11 cellular contexts compared by ENCODE assay signal in the genomic region with DNA sequence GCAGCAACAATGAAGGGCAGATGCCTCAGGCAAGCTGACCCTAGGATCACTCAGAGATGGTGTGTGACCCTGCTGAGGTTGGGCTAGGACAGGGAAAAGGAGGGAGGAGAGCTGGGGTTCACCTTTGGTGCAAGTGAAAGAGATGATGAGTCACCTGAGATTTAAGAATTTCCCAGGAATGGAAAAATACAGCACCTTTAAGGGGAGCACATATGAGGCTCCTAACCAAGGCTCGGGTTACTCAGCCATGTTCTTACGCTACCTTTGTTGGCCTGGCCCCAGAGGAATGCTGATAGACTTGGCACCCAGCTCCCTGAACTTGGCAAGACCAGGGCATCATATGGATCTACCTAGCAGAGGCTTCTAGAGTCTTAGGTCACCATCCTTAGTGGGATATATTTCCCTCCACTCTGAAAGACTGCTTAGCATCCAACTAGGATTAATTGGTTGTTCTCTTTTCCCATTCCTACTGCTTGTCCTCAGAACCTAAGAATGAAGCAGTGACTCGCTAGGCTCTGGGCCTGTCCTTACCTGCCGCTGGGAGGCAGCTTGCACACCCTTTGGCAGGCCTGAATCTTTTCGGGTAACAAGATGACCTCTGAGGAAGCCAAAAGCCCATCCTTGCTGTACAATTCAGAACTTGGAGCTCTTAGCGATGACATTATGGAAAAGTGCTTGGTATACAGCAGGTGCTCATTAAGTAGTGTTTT. TPM values are rescaled to one million over a fixed set of nuclear protein-coding genes. Genes with fewer than 3 reads are reported as not detected.
DNase-seq lines count a peak whose midpoint lies in the region; ATAC-seq and TF ChIP-seq lines count a peak whose summit lies in the region.
"Had no signal": no experiment of that assay in that cellular context is flagged by ENCODE, and none has a peak within 500 bp of the region (broad histone marks: within the 10 kb centered on the region; RNA-seq: fewer than 3 reads in every experiment).

No MANE protein-coding gene starts in this region.

- H3K9me3 ChIP-seq in suprapubic skin (no peaks in the 10 kb centered on the region), neuronal stem cell (replicated peaks in 1 of 2; ENCODE audit: control insufficient read depth in 2 of 2, insufficient read depth in 1 of 2, low read depth in 1 of 2, low read length in 2 of 2) (no peaks in the 10 kb centered on the region)

- no peak overlapping the region for H2AFZ ChIP-seq in neuronal stem cell (ENCODE audit: low read length)

- H4K91ac ChIP-seq in neuronal stem cell (ENCODE audit: low read depth, low read length, poor library complexity): no peak overlapping the region

- no peak overlapping the region for H2BK120ac ChIP-seq in neuronal stem cell (ENCODE audit: low read depth, low read length)

- no peaks in the 10 kb centered on the region for H3K36me3 ChIP-seq in suprapubic skin
- H3K36me3 ChIP-seq in neuronal stem cell (replicated peaks in 1 of 2; ENCODE audit: control insufficient read depth in 2 of 2, insufficient read depth in 2 of 2, low read length in 2 of 2): no peaks in the 10 kb centered on the region

- H2BK12ac ChIP-seq in neuronal stem cell (ENCODE audit: low read length): no peak overlapping the region

- H3K4me3 Mint-ChIP-seq in activated CD8-positive, alpha-beta T cell treated with anti-CD3 and anti-CD28 coated beads for 36 hours: no peak overlapping the region
- H3K4me3 Mint-ChIP-seq in activated CD8-positive, alpha-beta T cell treated with anti-CD3 and anti-CD28 coated beads, Interleukin-2, amount 10 ng/mL, durations not matched to agents 7 days and 5 days: no peak overlapping the region

- TF ChIP-seq CTCF in activated CD8-positive, alpha-beta T cell treated with anti-CD3 and anti-CD28 coated beads for 36 hours (IDR thresholded peaks at IDR 0.05): no peak
- TF ChIP-seq CTCF in RWPE1 (conservative IDR thresholded peaks at IDR 0.05; ENCODE audit: low read depth) (no peak; the same call in 1 of the 2 replicates), suprapubic skin (IDR thresholded peaks at IDR 0.05) (no peak)

- H3K4me3 ChIP-seq in suprapubic skin (no peak overlapping the region), neuronal stem cell (ENCODE audit: low read length in 2 of 2) (no peak overlapping the region)

- peaks cover 1% of the 10 kb centered on the region for H3K36me3 Mint-ChIP-seq in activated CD8-positive, alpha-beta T cell treated with anti-CD3 and anti-CD28 coated beads for 36 hours (ENCODE audit: low read depth)
- peaks cover 4% of the 10 kb centered on the region for H3K36me3 Mint-ChIP-seq in activated CD8-positive, alpha-beta T cell treated with anti-CD3 and anti-CD28 coated beads, Interleukin-2, amount 10 ng/mL, durations not matched to agents 7 days and 5 days (ENCODE audit: low read depth)

- peaks cover 1% of the 10 kb centered on the region for H3K79me1 ChIP-seq in neuronal stem cell (ENCODE audit: low read depth, low read length)

- H2BK15ac ChIP-seq in neuronal stem cell (ENCODE audit: low read length): no peak overlapping the region

- POLR2A ChIA-PET in activated CD8-positive, alpha-beta T cell treated with anti-CD3 and anti-CD28 coated beads for 36 hours (lab: Charles Lee): interaction anchor here (0.6 to 7.6 kb wide), 3 partner anchors 12 to 263 kb away, joined by 3 to 67 read pairs (median 5); partner anchors contain the start of gene TRAFD1
- POLR2A ChIA-PET in activated CD8-positive, alpha-beta T cell treated with anti-CD3 and anti-CD28 coated beads, Interleukin-2, amount 10 ng/mL, durations not matched to agents 7 days and 5 days (lab: Charles Lee): interaction anchor here (1.0 to 11.2 kb wide), 2 partner anchors 12 to 13 kb away, joined by 3 to 146 read pairs; partner anchors contain the start of gene TRAFD1
- POLR2A ChIA-PET in RWPE1 (lab: Yijun Ruan, JAX; ENCODE audit: low non-redundant PET): interaction anchor here (0.6 to 1.0 kb wide), 2 partner anchors 13 to 34 kb away, joined by 3 to 5 read pairs; partner anchors contain the start of gene TRAFD1

- no peak overlapping the region for H4K8ac ChIP-seq in neuronal stem cell (ENCODE audit: low read depth, low read length)

- H3K27ac ChIP-seq in RWPE1: peak overlapping the region; percentile 89
- H3K27ac ChIP-seq in suprapubic skin: peak overlapping the region; percentile 66
- no peak overlapping the region for H3K27ac ChIP-seq in neuronal stem cell (replicated peaks; ENCODE audit: low read length)

- no peak for TF ChIP-seq POLR2A in suprapubic skin (IDR thresholded peaks at IDR 0.05)

- peak; percentile 11 for DNase-seq in activated CD8-positive, alpha-beta T cell treated with anti-CD3 and anti-CD28 coated beads for 36 hours
- no peak for DNase-seq in activated CD8-positive, alpha-beta T cell treated with anti-CD3 and anti-CD28 coated beads, Interleukin-2, amount 10 ng/mL, durations not matched to agents 7 days and 5 days
- DNase-seq in RWPE1 (ENCODE audit: low spot score): peak; percentile 85
- DNase-seq in kidney tubule cell (ENCODE audit: low spot score): peak; percentile 81
- DNase-seq in suprapubic skin (ENCODE audit: low spot score in 2 of 2): peak; percentile 44 to 52
- no peak for DNase-seq in sciatic nerve (ENCODE audit: low spot score)
- no peak for DNase-seq in neuronal stem cell (ENCODE audit: low spot score)
- no peak for DNase-seq in Right ventricle myocardium inferior (ENCODE audit: missing footprints)
- DNase-seq: activated naive CD4-positive, alpha-beta T cell treated with Interleukin-2 at 50 U/mL for 16 hours; central memory CD4-positive, alpha-beta T cell; NCI-H748 treated with DMSO at 0.1 percent for 48 hours had no signal

- intact Hi-C loops in activated CD8-positive, alpha-beta T cell treated with anti-CD3 and anti-CD28 coated beads for 36 hours (cut with micrococcal nuclease): no loop called here
- intact Hi-C loops in sciatic nerve (cut with DNase I) (no loop called here), Right ventricle myocardium inferior (cut with DNase I) (no loop called here)

- H3K23ac ChIP-seq in neuronal stem cell (ENCODE audit: low read depth, low read length, poor library complexity): no peak overlapping the region

- H2BK5ac ChIP-seq in neuronal stem cell (ENCODE audit: low read length): no peak overlapping the region

- CTCF ChIA-PET in activated CD8-positive, alpha-beta T cell treated with anti-CD3 and anti-CD28 coated beads for 36 hours (lab: Charles Lee): interaction anchor here (1.1 to 1.8 kb wide), 2 partner anchors 9 to 18 kb away, joined by 4 read pairs; no protein-coding TSS in a partner anchor
- CTCF ChIA-PET in activated CD8-positive, alpha-beta T cell treated with anti-CD3 and anti-CD28 coated beads, Interleukin-2, amount 10 ng/mL, durations not matched to agents 7 days and 5 days (lab: Charles Lee): interaction anchor here (1.2 to 1.6 kb wide), 2 partner anchors 13 to 18 kb away, joined by 3 to 6 read pairs; partner anchors contain the start of gene TRAFD1
- CTCF ChIA-PET in RWPE1 (lab: Yijun Ruan, JAX): interaction anchor here (0.6 kb wide), 2 partner anchors 93 to 1212 kb away, joined by 3 to 6 read pairs; no protein-coding TSS in a partner anchor

- H3K4me1 Mint-ChIP-seq in activated CD8-positive, alpha-beta T cell treated with anti-CD3 and anti-CD28 coated beads for 36 hours (ENCODE audit: low read depth): peaks cover 29% of the 10 kb centered on the region
- H3K4me1 Mint-ChIP-seq in activated CD8-positive, alpha-beta T cell treated with anti-CD3 and anti-CD28 coated beads, Interleukin-2, amount 10 ng/mL, durations not matched to agents 7 days and 5 days (ENCODE audit: low read depth): peaks cover 25% of the 10 kb centered on the region

- no peak overlapping the region for H3K9ac ChIP-seq in neuronal stem cell (ENCODE audit: low read depth, low read length, poor library complexity)

- H3K14ac ChIP-seq in neuronal stem cell (ENCODE audit: low read length): no peak overlapping the region

- H3K4ac ChIP-seq in neuronal stem cell (ENCODE audit: low read length): no peak overlapping the region

- H3K4me1 ChIP-seq in suprapubic skin (peaks cover 49% of the 10 kb centered on the region), neuronal stem cell (ENCODE audit: control insufficient read depth in 2 of 2, insufficient read depth in 1 of 2, low read depth in 1 of 2, low read length in 2 of 2) (peaks cover 4 to 9% of the 10 kb centered on the region in 2 donors)

- no peak overlapping the region for H3K4me2 ChIP-seq in neuronal stem cell (ENCODE audit: insufficient read depth, low read length, poor library complexity, severe bottlenecking)

- H3K27me3 Mint-ChIP-seq in activated CD8-positive, alpha-beta T cell treated with anti-CD3 and anti-CD28 coated beads for 36 hours: no peaks in the 10 kb centered on the region
- no peaks in the 10 kb centered on the region for H3K27me3 Mint-ChIP-seq in activated CD8-positive, alpha-beta T cell treated with anti-CD3 and anti-CD28 coated beads, Interleukin-2, amount 10 ng/mL, durations not matched to agents 7 days and 5 days (ENCODE audit: low read depth)

- 64% methylated on average over 6 of the region's 6 CpGs for WGBS in suprapubic skin
- WGBS in neuronal stem cell (ENCODE audit: extremely low coverage in 2 of 2, insufficient read length in 2 of 2, insufficient replicate concordance in 1 of 2), 2 donors: no CpG with 5 or more reads among the region's 6 CpGs

- no peaks in the 10 kb centered on the region for H3K9me3 Mint-ChIP-seq in activated CD8-positive, alpha-beta T cell treated with anti-CD3 and anti-CD28 coated beads for 36 hours
- H3K9me3 Mint-ChIP-seq in activated CD8-positive, alpha-beta T cell treated with anti-CD3 and anti-CD28 coated beads, Interleukin-2, amount 10 ng/mL, durations not matched to agents 7 days and 5 days (ENCODE audit: insufficient read depth): no peaks in the 10 kb centered on the region

- no peaks in the 10 kb centered on the region for H3K27me3 ChIP-seq in suprapubic skin
- H3K27me3 ChIP-seq in neuronal stem cell (ENCODE audit: control insufficient read depth in 3 of 3, insufficient read depth in 3 of 3, low read depth in 1 of 3, low read length in 3 of 3): no peaks in the 10 kb centered on the region

- H2AK5ac ChIP-seq in neuronal stem cell (ENCODE audit: low read depth, low read length): no peak overlapping the region

- TF ChIP-seq EP300 in suprapubic skin (IDR thresholded peaks at IDR 0.05): no peak

- peak overlapping the region; percentile 7 for H3K27ac Mint-ChIP-seq in activated CD8-positive, alpha-beta T cell treated with anti-CD3 and anti-CD28 coated beads for 36 hours
- H3K27ac Mint-ChIP-seq in activated CD8-positive, alpha-beta T cell treated with anti-CD3 and anti-CD28 coated beads, Interleukin-2, amount 10 ng/mL, durations not matched to agents 7 days and 5 days: no peak overlapping the region

- no peak for ATAC-seq in activated CD8-positive, alpha-beta T cell treated with anti-CD3 and anti-CD28 coated beads for 36 hours
- ATAC-seq in activated CD8-positive, alpha-beta T cell treated with anti-CD3 and anti-CD28 coated beads, Interleukin-2, amount 10 ng/mL, durations not matched to agents 7 days and 5 days: no peak
- ATAC-seq in sciatic nerve: no peak
- ATAC-seq in Right ventricle myocardium inferior: no peak

- no peak overlapping the region for H3K18ac ChIP-seq in neuronal stem cell (ENCODE audit: low read length)

RNA-seq across cellular contexts. Expression of gene NAA25, which starts 4.0 kb away (rescaled TPM):
- total RNA-seq in activated CD8-positive, alpha-beta T cell treated with anti-CD3 and anti-CD28 coated beads for 36 hours: 10 to 100 TPM; 46.0 to 48.3 TPM
- 10 to 100 TPM; 27.5 to 31.2 TPM for total RNA-seq in activated CD8-positive, alpha-beta T cell treated with anti-CD3 and anti-CD28 coated beads, Interleukin-2, amount 10 ng/mL, durations not matched to agents 7 days and 5 days
- total RNA-seq in suprapubic skin (10 to 100 TPM; 21.1 to 68.6 (median 29.0) TPM), sciatic nerve (43.6 TPM), Right ventricle myocardium inferior (18.0 TPM)
- polyA plus RNA-seq in neuronal stem cell (2013, experiment 1 of 2): 19.7 TPM
- 22.6 TPM for polyA plus RNA-seq in neuronal stem cell (2013, experiment 2 of 2)

RNA-seq across cellular contexts. Expression of gene TRAFD1, which starts 12.8 kb away (rescaled TPM):
- total RNA-seq in activated CD8-positive, alpha-beta T cell treated with anti-CD3 and anti-CD28 coated beads for 36 hours: 10 to 100 TPM; 34.6 to 35.8 TPM
- 10 to 100 TPM; 54.6 to 55.9 TPM for total RNA-seq in activated CD8-positive, alpha-beta T cell treated with anti-CD3 and anti-CD28 coated beads, Interleukin-2, amount 10 ng/mL, durations not matched to agents 7 days and 5 days
- 10 to 100 TPM; 44.6 to 88.1 (median 54.6) TPM for total RNA-seq in suprapubic skin
- 26.5 TPM for total RNA-seq in sciatic nerve
- polyA plus RNA-seq in neuronal stem cell (2013, experiment 1 of 2): 21.1 TPM
- 21.0 TPM for polyA plus RNA-seq in neuronal stem cell (2013, experiment 2 of 2)
- total RNA-seq in Right ventricle myocardium inferior: 20.7 TPM

Comparison
In these comparisons a context has a peak if more than half of its experiments do, and no peak if none do; other contexts are left out.
1. DNase-seq: peak in activated CD8-positive, alpha-beta T cell treated with anti-CD3 and anti-CD28 coated beads for 36 hours (single experiment), RWPE1 (single experiment), kidney tubule cell (single experiment) and suprapubic skin (2 of 2); none in activated CD8-positive, alpha-beta T cell treated with anti-CD3 and anti-CD28 coated beads, Interleukin-2, amount 10 ng/mL, durations not matched to agents 7 days and 5 days (single experiment), sciatic nerve (single experiment), neuronal stem cell (single experiment) and Right ventricle myocardium inferior (single experiment).